6 cellular contexts compared by ENCODE assay signal in the genomic region with DNA sequence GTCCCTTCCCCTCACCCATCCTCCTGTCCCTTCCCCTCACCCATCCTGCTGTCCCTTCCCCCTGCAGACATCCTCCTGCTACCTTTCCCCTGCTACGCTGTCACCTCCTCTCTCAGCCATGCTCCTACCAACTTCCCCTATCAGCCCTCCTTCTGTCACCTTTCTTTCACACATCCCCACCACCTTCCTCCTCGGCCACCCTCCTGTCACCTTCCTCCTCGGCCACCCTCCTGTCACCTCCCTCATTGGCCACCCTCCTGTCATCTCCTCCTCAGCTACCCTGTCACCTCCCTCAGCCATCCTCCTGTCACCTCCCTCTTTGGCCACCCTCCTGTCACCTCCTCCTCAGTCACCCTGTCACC.
DNase-seq lines count a peak whose midpoint lies in the region; ATAC-seq, FAIRE-seq and TF ChIP-seq lines count a peak whose summit lies in the region.
"Not testable (repeated sequence)": the region's sequence is repeated elsewhere in the genome, so short reads cannot be mapped to it uniquely, and the experiment has no call there.

No MANE protein-coding gene starts in this region.

- CTCF ChIA-PET in H1 (lab: Charles Lee; ENCODE audit: partially characterized antibody) = interaction anchor here (1.6 to 18.2 kb wide), 5 partner anchors 11 to 103 kb away, joined by 3 to 388 read pairs (median 257); a partner anchor contains a TSS

- not testable (repeated sequence) for H2BK20ac ChIP-seq in H9 (ENCODE audit: low read depth, low read length, poor library complexity, severe bottlenecking); H1 (ENCODE audit: low read length)

- H3K27me3 ChIP-seq in H9 (ENCODE audit: insufficient read depth, low read length); H1 (replicated peaks in 1 of 4; ENCODE audit: control insufficient read depth in 3 of 4, extremely low read depth in 1 of 4, insufficient read depth in 3 of 4, low read length in 3 of 4); mesendoderm (ENCODE audit: insufficient read depth, low read length, poor library complexity): not testable (repeated sequence)
- peaks cover 0 to 41% (median 0%) of the 10 kb centered on the region in 3 experiments for H3K27me3 ChIP-seq in neuronal stem cell (ENCODE audit: control insufficient read depth in 3 of 3, insufficient read depth in 3 of 3, low read depth in 1 of 3, low read length in 3 of 3)

- not testable (repeated sequence) for H3K18ac ChIP-seq in H9 (ENCODE audit: insufficient read length, low read depth, low read length); H1 (ENCODE audit: extremely low read depth, low read length); mesendoderm (ENCODE audit: low read length)
- peak overlapping the region; percentile 41 for H3K18ac ChIP-seq in neuronal stem cell (ENCODE audit: low read length)

- not testable (repeated sequence) for TF ChIP-seq RAD21 in H1 (IDR thresholded peaks at IDR 0.05 in 1 of 2, conservative IDR thresholded peaks at IDR 0.05 in 1 of 2; ENCODE audit: low read depth in 2 of 2, low read length in 2 of 2)

- H3K9ac ChIP-seq in H9 (ENCODE audit: extremely low read depth, insufficient read length, low read length); H1 (replicated peaks in 1 of 4; ENCODE audit: extremely low read depth in 1 of 4, low read depth in 3 of 4, low read length in 3 of 4); mesendoderm (ENCODE audit: low read length); neuronal stem cell (ENCODE audit: low read depth, low read length, poor library complexity): not testable (repeated sequence)

- not testable (repeated sequence) for H4K91ac ChIP-seq in H9 (ENCODE audit: insufficient read length, low read depth, low read length); neuronal stem cell (ENCODE audit: low read depth, low read length, poor library complexity)
- H4K91ac ChIP-seq in H1 (replicated peaks; ENCODE audit: insufficient read length, low read length) = peak overlapping the region; percentile 46

- not testable (repeated sequence) for H3K27me3 Mint-ChIP-seq in H9 (ENCODE audit: low read depth); central memory CD8-positive, alpha-beta T cell; natural killer cell (ENCODE audit: low read depth in 2 of 2)

- not testable (repeated sequence) for H3K4me3 ChIP-seq in H1 (ENCODE audit: extremely low read depth in 1 of 4, insufficient read depth in 2 of 4, low read depth in 3 of 4, low read length in 4 of 4); mesendoderm (ENCODE audit: low read length); neuronal stem cell (ENCODE audit: low read length in 2 of 2)

- not testable (repeated sequence) for H3K79me1 ChIP-seq in H9 (ENCODE audit: insufficient read depth, low read depth, low read length, poor library complexity, severe bottlenecking); H1 (ENCODE audit: low read depth, low read length); mesendoderm (ENCODE audit: low read length); neuronal stem cell (ENCODE audit: low read depth, low read length)

- H3K4me1 ChIP-seq in H9 (ENCODE audit: insufficient read depth, low read length) = not testable (repeated sequence)
- H3K4me1 ChIP-seq in H1 (replicated peaks in 1 of 4; ENCODE audit: control insufficient read depth in 3 of 4, insufficient read depth in 4 of 4, low read length in 3 of 4) (peaks cover 0 to 16% (median 10%) of the 10 kb centered on the region in 4 experiments; a peak in 5 of 7 replicates), mesendoderm (ENCODE audit: control insufficient read depth, low read depth, low read length) (peaks cover 10% of the 10 kb centered on the region), neuronal stem cell (ENCODE audit: control insufficient read depth in 2 of 2, insufficient read depth in 1 of 2, low read depth in 1 of 2, low read length in 2 of 2) (peaks cover 2 to 26% of the 10 kb centered on the region in 2 donors)

- not testable (repeated sequence) for H4K8ac ChIP-seq in H9 (replicated peaks; ENCODE audit: insufficient read length, low read depth, low read length); H1 (ENCODE audit: extremely low read depth, insufficient read depth, low read length); mesendoderm (ENCODE audit: low read depth, low read length); neuronal stem cell (ENCODE audit: low read depth, low read length)

- H2BK120ac ChIP-seq in H9 (ENCODE audit: low read depth, low read length, poor library complexity, severe bottlenecking); H1 (replicated peaks; ENCODE audit: low read depth, low read length); mesendoderm (ENCODE audit: low read depth, low read length); neuronal stem cell (ENCODE audit: low read depth, low read length): not testable (repeated sequence)

- H2BK15ac ChIP-seq in H9 (ENCODE audit: low read depth, low read length); H1 (ENCODE audit: low read length); mesendoderm (replicated peaks; ENCODE audit: low read depth); neuronal stem cell (ENCODE audit: low read length): not testable (repeated sequence)

- not testable (repeated sequence) for H3K14ac ChIP-seq in H9 (ENCODE audit: insufficient read depth, low read length); H1 (ENCODE audit: insufficient read length); neuronal stem cell (ENCODE audit: low read length)

- H3K9me3 Mint-ChIP-seq in H9; central memory CD8-positive, alpha-beta T cell; natural killer cell: not testable (repeated sequence)

- H3K27ac ChIP-seq in H9 (ENCODE audit: insufficient read length, low read depth, low read length); H1 (ENCODE audit: low read depth, low read length); mesendoderm (ENCODE audit: low read depth, low read length); neuronal stem cell (replicated peaks; ENCODE audit: low read length): not testable (repeated sequence)

- H3K4me1 Mint-ChIP-seq in H9 = peaks cover 13 to 23% of the 10 kb centered on the region in 2 experiments
- not testable (repeated sequence) for H3K4me1 Mint-ChIP-seq in central memory CD8-positive, alpha-beta T cell
- H3K4me1 Mint-ChIP-seq in natural killer cell = peaks cover 6 to 37% of the 10 kb centered on the region in 2 donors

- not testable (repeated sequence) for TF ChIP-seq EP300 in H1 (IDR thresholded peaks at IDR 0.05; ENCODE audit: borderline replicate concordance in 1 of 2, low read depth in 2 of 2, low read length in 2 of 2)

- H3K36me3 ChIP-seq in H1 (ENCODE audit: control insufficient read depth in 2 of 4, insufficient read depth in 4 of 4, low read length in 3 of 4); mesendoderm (ENCODE audit: control insufficient read depth, insufficient read depth, low read length): not testable (repeated sequence)
- H3K36me3 ChIP-seq in neuronal stem cell (replicated peaks in 1 of 2; ENCODE audit: control insufficient read depth in 2 of 2, insufficient read depth in 2 of 2, low read length in 2 of 2) = peaks cover 0 to 14% of the 10 kb centered on the region in 2 donors

- not testable (repeated sequence) for H3K36me3 Mint-ChIP-seq in H9 (ENCODE audit: insufficient read depth in 1 of 3, low read depth in 3 of 3); central memory CD8-positive, alpha-beta T cell (ENCODE audit: insufficient read depth); natural killer cell

- H3T11ph ChIP-seq in H9 (ENCODE audit: low read length) = not testable (repeated sequence)

- H3K56ac ChIP-seq in H9 (ENCODE audit: insufficient read length, low read depth, low read length); H1 (replicated peaks; ENCODE audit: insufficient read length, low read depth, low read length): not testable (repeated sequence)
- peak overlapping the region; percentile 71 for H3K56ac ChIP-seq in mesendoderm (ENCODE audit: low read length)

- POLR2A ChIA-PET in H1 (lab: Charles Lee; ENCODE audit: partially characterized antibody) = interaction anchor here (0.7 kb wide), 1 partner anchor 27 kb away, joined by 3 read pairs; no protein-coding TSS in a partner anchor

- H3K4me2 ChIP-seq in H9 (ENCODE audit: insufficient read depth, insufficient read length, low read length) = peak overlapping the region; percentile 24
- not testable (repeated sequence) for H3K4me2 ChIP-seq in H1 (ENCODE audit: insufficient read depth in 1 of 2, low read depth in 2 of 2, low read length in 2 of 2); mesendoderm (ENCODE audit: low read length); neuronal stem cell (ENCODE audit: insufficient read depth, low read length, poor library complexity, severe bottlenecking)

- not testable (repeated sequence) for H3K27ac Mint-ChIP-seq in H9
- peak overlapping the region; percentile 72 for H3K27ac Mint-ChIP-seq in central memory CD8-positive, alpha-beta T cell (ENCODE audit: low read depth)
- H3K27ac Mint-ChIP-seq in natural killer cell = peak overlapping the region in 1 of 2 donors; percentile 88

- H3K23ac ChIP-seq in H9 (ENCODE audit: insufficient read length, low read depth, low read length); H1 (ENCODE audit: insufficient read length); mesendoderm (ENCODE audit: low read length); neuronal stem cell (ENCODE audit: low read depth, low read length, poor library complexity): not testable (repeated sequence)

- not testable (repeated sequence) for H2BK12ac ChIP-seq in H9 (ENCODE audit: insufficient read length, low read depth, low read length); neuronal stem cell (ENCODE audit: low read length)
- H2BK12ac ChIP-seq in H1 (ENCODE audit: low read depth, low read length) = peak overlapping the region; percentile 2; the same call in 1 of the 2 replicates

- not testable (repeated sequence) for TF ChIP-seq POLR2A in H1 (IDR thresholded peaks at IDR 0.05; ENCODE audit: control extremely low read depth in 1 of 2, low read depth in 2 of 2, low read length in 2 of 2)

- WGBS in H9 (ENCODE audit: extremely low coverage, insufficient read length, low lambda C conversion rate) = no CpG with 5 or more reads among the region's 3 CpGs
- WGBS in H1 (ENCODE audit: extremely low coverage in 1 of 2, insufficient coverage in 1 of 2, insufficient read length in 1 of 2, insufficient replicate concordance in 2 of 2, low coverage in 1 of 2, low lambda C conversion rate in 2 of 2, missing lambda C conversion rate in 1 of 2), 2 experiments = 78% methylated on average over 3 of the region's 3 CpGs; no CpG with 5 or more reads in 1 of the 2 experiments
- WGBS in mesendoderm (ENCODE audit: extremely low coverage, insufficient coverage, low lambda C conversion rate) = no CpG with 5 or more reads among the region's 3 CpGs
- no CpG with 5 or more reads among the region's 3 CpGs for WGBS in neuronal stem cell (ENCODE audit: extremely low coverage in 2 of 2, insufficient read length in 2 of 2, insufficient replicate concordance in 1 of 2), 2 donors

- H2AFZ ChIP-seq in H9 (ENCODE audit: low read length); H1 (ENCODE audit: low read length); neuronal stem cell (ENCODE audit: low read length): not testable (repeated sequence)

- not testable (repeated sequence) for H2AK5ac ChIP-seq in H9 (ENCODE audit: insufficient read length, low read length); mesendoderm (ENCODE audit: low read length); neuronal stem cell (ENCODE audit: low read depth, low read length)
- H2AK5ac ChIP-seq in H1 (ENCODE audit: low read depth, low read length) = 0 out of 2 replicates have a peak overlapping the region, but pooled peaks have one; percentile 24

- H3K23me2 ChIP-seq in H9 (ENCODE audit: insufficient read length, low read depth, low read length, poor library complexity, severe bottlenecking); H1 (ENCODE audit: low read depth, low read length): not testable (repeated sequence)

- not testable (repeated sequence) for H3K4ac ChIP-seq in H9 (ENCODE audit: low read depth, low read length); H1 (replicated peaks; ENCODE audit: insufficient read length, low read depth, low read length); mesendoderm (ENCODE audit: low read depth, low read length); neuronal stem cell (ENCODE audit: low read length)

- not testable (repeated sequence) for H3K79me2 ChIP-seq in H9 (ENCODE audit: insufficient read depth, low read length); H1 (ENCODE audit: control insufficient read depth in 1 of 2, insufficient read depth in 2 of 2, low read length in 2 of 2); mesendoderm (ENCODE audit: control insufficient read depth, insufficient read depth, low read length)

- not testable (repeated sequence) for H2BK5ac ChIP-seq in H9 (ENCODE audit: insufficient read length, low read length); H1 (ENCODE audit: low read depth, low read length); mesendoderm (ENCODE audit: low read length); neuronal stem cell (ENCODE audit: low read length)

- not testable (repeated sequence) for TF ChIP-seq CTCF in H9 (conservative IDR thresholded peaks at IDR 0.05); H1 (IDR thresholded peaks at IDR 0.05; ENCODE audit: control extremely low read depth in 1 of 3, insufficient read depth in 1 of 3, low read depth in 1 of 3, low read length in 3 of 3); natural killer cell (IDR thresholded peaks at IDR 0.05)

- H3K9me3 ChIP-seq in H9 (ENCODE audit: control insufficient read depth, low read depth, low read length); H1 (ENCODE audit: insufficient read depth in 2 of 2, low read depth in 1 of 2, low read length in 1 of 2); neuronal stem cell (replicated peaks in 1 of 2; ENCODE audit: control insufficient read depth in 2 of 2, insufficient read depth in 1 of 2, low read depth in 1 of 2, low read length in 2 of 2): not testable (repeated sequence)

- DNase-seq in H9; H1 (ENCODE audit: low read depth in 1 of 2, low spot score in 2 of 2); natural killer cell; neuronal stem cell (ENCODE audit: low spot score): not testable (repeated sequence)
- peak in 1 of 2 donors; percentile 22 for DNase-seq in central memory CD8-positive, alpha-beta T cell (ENCODE audit: low spot score in 2 of 2)
- DNase-seq in mesendoderm = peak; percentile 53

- intact Hi-C loops in natural killer cell (cut with micrococcal nuclease) = not testable (repeated sequence)

- ATAC-seq in central memory CD8-positive, alpha-beta T cell (replicated peaks; ENCODE audit: extremely low read depth, poor library complexity, severe bottlenecking) = peak; percentile 79
- ATAC-seq in natural killer cell = peak; percentile 72 to 85 (median 85)

- H4K5ac ChIP-seq in H9 (ENCODE audit: insufficient read length, low read depth, low read length); H1 (ENCODE audit: insufficient read length, low read depth, low read length); mesendoderm (ENCODE audit: low read length): not testable (repeated sequence)

- FAIRE-seq in H1 (lab: Jason Lieb, UNC) = not testable (repeated sequence)

- H3K4me3 Mint-ChIP-seq in H9 (peak overlapping the region in 1 of 2 experiments; percentile 43; a peak in 1 of 5 replicates), natural killer cell (peak overlapping the region; percentile 25)
- H3K4me3 Mint-ChIP-seq in central memory CD8-positive, alpha-beta T cell = not testable (repeated sequence)

- H4K20me1 ChIP-seq in H9 (ENCODE audit: control insufficient read depth, insufficient read depth, insufficient read length); H1 (replicated peaks in 1 of 2; ENCODE audit: control insufficient read depth in 1 of 2, insufficient read depth in 2 of 2, low read length in 2 of 2): not testable (repeated sequence)
